25 cellular contexts compared by ENCODE assay signal in genomic region chr4:42914937-42915336, GRCh38. TPM values are rescaled to one million over a fixed set of nuclear protein-coding genes. Genes with fewer than 3 reads are reported as not detected.
"Had no signal": no experiment of that assay in that cellular context is flagged by ENCODE, and none has a peak within 500 bp of the region (broad histone marks: within the 10 kb centered on the region; RNA-seq: fewer than 3 reads in every experiment).

No MANE protein-coding gene starts in this region.

- DNase-seq: foreskin melanocyte; heart left ventricle; hippocampal formation; kidney glomerular epithelial cell; naive thymus-derived CD8-positive, alpha-beta T cell; posterior cingulate gyrus; spleen; stimulated activated CD4-positive, alpha-beta T cell treated with anti-CD3 and anti-CD28 coated beads, Interleukin-15, amount 100 ng/mL, for 24 hours; stimulated activated CD4-positive, alpha-beta T cell treated with anti-CD3 and anti-CD28 coated beads, Interleukin-1b, Interleukin-23, amount 100 ng/mL, for 48 hours; stimulated activated CD4-positive, alpha-beta T cell treated with anti-CD3 and anti-CD28 coated beads, Interleukin-4, amount 100 ng/mL, for 4 hours; stimulated activated naive CD4-positive, alpha-beta T cell; stomach; substantia nigra had no signal

- ATAC-seq: heart left ventricle; naive thymus-derived CD8-positive, alpha-beta T cell; sciatic nerve had no signal

- H3K27ac ChIP-seq: heart left ventricle, spleen, stomach had no signal

- H3K27me3 ChIP-seq: heart left ventricle, spleen, stomach had no signal

- H3K36me3 Mint-ChIP-seq: naive thymus-derived CD8-positive, alpha-beta T cell had no signal

- H3K36me3 ChIP-seq: heart left ventricle, spleen, stomach had no signal

- H3K9me3 ChIP-seq: heart left ventricle, spleen, stomach had no signal

- H3K27me3 Mint-ChIP-seq: dendritic cell treated with granulocyte-macrophage colony-stimulating factor and Interleukin-4, amounts not matched to agents 40 ng/mL and 50 ng/mL, for 4 days had no signal

- H3K4me1 Mint-ChIP-seq: naive thymus-derived CD8-positive, alpha-beta T cell had no signal

- H3K4me3 ChIP-seq: heart left ventricle, spleen, stomach had no signal

- H3K4me3 Mint-ChIP-seq: dendritic cell treated with granulocyte-macrophage colony-stimulating factor and Interleukin-4, amounts not matched to agents 40 ng/mL and 50 ng/mL, for 4 days; naive thymus-derived CD8-positive, alpha-beta T cell had no signal

- H3K4me1 ChIP-seq: heart left ventricle, spleen, stomach had no signal

- H3K27ac Mint-ChIP-seq: dendritic cell treated with granulocyte-macrophage colony-stimulating factor and Interleukin-4, amounts not matched to agents 40 ng/mL and 50 ng/mL, for 4 days; naive thymus-derived CD8-positive, alpha-beta T cell had no signal

RNA-seq across cellular contexts. Expression of gene GRXCR1, which starts 22.4 kb away (rescaled TPM):
- total RNA-seq: glomerular endothelial cell; heart left ventricle; liver; lung microvascular endothelial cell; mesenteric fat pad; mononuclear cell; naive thymus-derived CD8-positive, alpha-beta T cell; osteocyte; pulmonary artery endothelial cell; sciatic nerve; skeletal muscle tissue; spleen; stomach had no signal
- polyA plus RNA-seq: esophagus; heart left ventricle; liver; naive thymus-derived CD8-positive, alpha-beta T cell; neural cell; spleen; stomach had no signal
